In the genomic region with DNA sequence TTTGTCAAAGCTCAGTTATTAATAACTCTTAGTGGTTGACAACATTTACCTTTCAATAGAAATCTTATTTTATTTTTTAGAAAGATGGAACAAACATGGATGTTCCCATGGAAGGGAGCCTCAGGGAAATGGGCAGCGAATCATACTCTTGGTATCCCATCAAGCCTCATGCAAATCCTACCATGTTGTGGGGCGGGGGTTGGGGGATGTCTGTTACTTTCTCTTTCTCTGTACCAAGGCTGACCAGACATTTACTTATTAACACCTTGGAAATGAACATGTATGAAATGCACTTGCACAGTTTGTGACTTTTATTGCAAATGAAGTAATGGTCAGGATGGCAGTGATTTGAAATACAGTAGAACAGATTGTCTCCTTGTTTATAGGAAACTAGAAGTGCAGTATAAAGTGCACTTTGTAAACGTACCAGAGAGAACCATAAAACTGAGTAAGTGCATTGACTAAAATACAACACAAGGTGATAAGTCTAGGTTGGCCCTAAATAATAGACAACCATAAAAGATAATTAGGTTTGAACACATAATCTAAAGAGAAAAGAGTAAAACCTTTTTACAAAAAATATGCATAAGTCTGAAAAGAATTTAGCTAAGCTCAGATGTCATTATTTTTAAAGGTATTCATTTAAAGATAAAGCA, we compare ENCODE assay signal across 19 cellular contexts. TPM values are rescaled to one million over a fixed set of nuclear protein-coding genes. Genes with fewer than 3 reads are reported as not detected.
"Had no signal": no experiment of that assay in that cellular context is flagged by ENCODE, and none has a peak within 500 bp of the region (broad histone marks: within the 10 kb centered on the region; RNA-seq: fewer than 3 reads in every experiment).

No MANE protein-coding gene starts in this region.

- H3K27ac Mint-ChIP-seq: activated CD4-positive, alpha-beta memory T cell treated with anti-CD3 and anti-CD28 coated beads, Interleukin-2, amount 10 ng/mL, durations not matched to agents 7 days and 5 days; activated CD4-positive, alpha-beta T cell treated with anti-CD3 and anti-CD28 coated beads for 36 hours; activated naive CD8-positive, alpha-beta T cell treated with anti-CD3 and anti-CD28 coated beads, Interleukin-2, amount 10 ng/mL, durations not matched to agents 7 days and 5 days; memory B cell; stimulated activated naive B cell treated with anti-CD40 and anti-IgM and Interleukin-4, amounts not matched to agents 10 μg/mL and 1 μg/mL and 100 μg/mL, for 72 hours had no signal

- H3K27me3 Mint-ChIP-seq: activated CD4-positive, alpha-beta memory T cell treated with anti-CD3 and anti-CD28 coated beads, Interleukin-2, amount 10 ng/mL, durations not matched to agents 7 days and 5 days; activated CD4-positive, alpha-beta T cell treated with anti-CD3 and anti-CD28 coated beads for 36 hours; activated naive CD8-positive, alpha-beta T cell treated with anti-CD3 and anti-CD28 coated beads, Interleukin-2, amount 10 ng/mL, durations not matched to agents 7 days and 5 days; memory B cell had no signal

- ATAC-seq: activated CD4-positive, alpha-beta T cell treated with anti-CD3 and anti-CD28 coated beads for 36 hours; gastrocnemius medialis; heart right ventricle; stimulated activated naive B cell treated with anti-CD40 and anti-IgM and Interleukin-4, amounts not matched to agents 10 μg/mL and 1 μg/mL and 100 μg/mL, for 72 hours had no signal

- H3K4me3 ChIP-seq: gastrocnemius medialis, heart right ventricle, left ventricle myocardium inferior, thyroid gland had no signal

- H3K4me1 Mint-ChIP-seq: activated CD4-positive, alpha-beta memory T cell treated with anti-CD3 and anti-CD28 coated beads, Interleukin-2, amount 10 ng/mL, durations not matched to agents 7 days and 5 days; activated CD4-positive, alpha-beta T cell treated with anti-CD3 and anti-CD28 coated beads for 36 hours; activated naive CD8-positive, alpha-beta T cell treated with anti-CD3 and anti-CD28 coated beads, Interleukin-2, amount 10 ng/mL, durations not matched to agents 7 days and 5 days; memory B cell; nephron had no signal

- H3K4me1 ChIP-seq: gastrocnemius medialis, heart right ventricle, left ventricle myocardium inferior, thyroid gland had no signal

- H3K4me3 Mint-ChIP-seq: activated CD4-positive, alpha-beta memory T cell treated with anti-CD3 and anti-CD28 coated beads, Interleukin-2, amount 10 ng/mL, durations not matched to agents 7 days and 5 days; activated CD4-positive, alpha-beta T cell treated with anti-CD3 and anti-CD28 coated beads for 36 hours; activated naive CD8-positive, alpha-beta T cell treated with anti-CD3 and anti-CD28 coated beads, Interleukin-2, amount 10 ng/mL, durations not matched to agents 7 days and 5 days; memory B cell; nephron; stimulated activated naive B cell treated with anti-CD40 and anti-IgM and Interleukin-4, amounts not matched to agents 10 μg/mL and 1 μg/mL and 100 μg/mL, for 72 hours had no signal

- H3K27me3 ChIP-seq: gastrocnemius medialis, heart right ventricle, thyroid gland had no signal

- H3K27ac ChIP-seq: epithelial cell of prostate, gastrocnemius medialis, heart right ventricle, left ventricle myocardium inferior, thyroid gland had no signal

- H3K36me3 Mint-ChIP-seq: activated naive CD8-positive, alpha-beta T cell treated with anti-CD3 and anti-CD28 coated beads, Interleukin-2, amount 10 ng/mL, durations not matched to agents 7 days and 5 days had no signal

- H3K36me3 ChIP-seq: gastrocnemius medialis, heart right ventricle, left ventricle myocardium inferior, thyroid gland had no signal

- DNase-seq: activated CD4-positive, alpha-beta memory T cell treated with anti-CD3 and anti-CD28 coated beads, Interleukin-2, amount 10 ng/mL, durations not matched to agents 7 days and 5 days; activated CD4-positive, alpha-beta T cell treated with anti-CD3 and anti-CD28 coated beads for 36 hours; activated CD8-positive, alpha-beta memory T cell treated with anti-CD3 and anti-CD28 coated beads, Interleukin-2, amount 50 U/mL, for 4 hours; activated naive CD8-positive, alpha-beta T cell treated with anti-CD3 and anti-CD28 coated beads, Interleukin-2, amount 10 ng/mL, durations not matched to agents 7 days and 5 days; cerebellar nuclear complex; effector memory CD4-positive, alpha-beta T cell; gastrocnemius medialis; heart right ventricle; left ventricle myocardium inferior; nucleus accumbens; posterior cingulate gyrus; stimulated activated CD4-positive, alpha-beta T cell treated with anti-CD3 and anti-CD28 coated beads, Interleukin-15, amount 100 ng/mL, for 24 hours; stimulated activated CD4-positive, alpha-beta T cell treated with anti-CD3 and anti-CD28 coated beads, Interleukin-4, amount 100 ng/mL, for 1 hour; stimulated activated naive B cell treated with anti-CD40 and anti-IgM and Interleukin-4, amounts not matched to agents 10 μg/mL and 1 μg/mL and 100 μg/mL, for 72 hours; T-helper 2 cell; thyroid gland had no signal

- H3K9me3 ChIP-seq: gastrocnemius medialis, thyroid gland had no signal

RNA-seq across cellular contexts. Expression of gene SEMA3D, which starts 32.4 kb away (rescaled TPM):
- total RNA-seq: activated CD4-positive, alpha-beta memory T cell treated with anti-CD3 and anti-CD28 coated beads, Interleukin-2, amount 10 ng/mL, durations not matched to agents 7 days and 5 days; activated CD4-positive, alpha-beta T cell treated with anti-CD3 and anti-CD28 coated beads for 36 hours; activated naive CD8-positive, alpha-beta T cell treated with anti-CD3 and anti-CD28 coated beads, Interleukin-2, amount 10 ng/mL, durations not matched to agents 7 days and 5 days had no signal
